1 cellular context compared by ENCODE assay signal in genomic region chr11:33700425-33701271, GRCh38.
TF ChIP-seq lines count a peak whose summit lies in the region.

A gene with protein sequence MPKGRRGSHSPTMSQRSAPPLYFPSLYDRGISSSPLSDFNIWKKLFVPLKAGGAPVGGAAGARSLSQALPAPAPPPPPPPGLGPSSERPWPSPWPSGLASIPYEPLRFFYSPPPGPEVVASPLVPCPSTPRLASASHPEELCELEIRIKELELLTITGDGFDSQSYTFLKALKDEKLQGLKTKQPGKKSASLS (minus strand): TSS chr11:33700826. CDS start chr11:33700740, 86 bp downstream.

TF ChIP-seq in H1, 55 proteins besides CTCF, POLR2A, EP300 and RAD21:
- TF ChIP-seq EGR1 (IDR thresholded peaks at IDR 0.05; ENCODE audit: borderline replicate concordance, low read depth, low read length) (peak; percentile 59; the same call in 1 of the 2 replicates), RNF2 (IDR thresholded peaks at IDR 0.05; ENCODE audit: borderline replicate concordance, low read depth, low read length, missing control alignments, poor library complexity, severe bottlenecking) (no peak), EZH2 (IDR thresholded peaks at IDR 0.05; ENCODE audit: low read depth, low read length, severe bottlenecking) (no peak), TAF1 (IDR thresholded peaks at IDR 0.05; ENCODE audit: low read depth, low read length) (peak; percentile 89), CHD2 (IDR thresholded peaks at IDR 0.05; ENCODE audit: low read length) (no peak), POU5F1 (IDR thresholded peaks at IDR 0.05; ENCODE audit: low read depth, low read length) (no peak), BACH1 (IDR thresholded peaks at IDR 0.05; ENCODE audit: low read length) (peak; percentile 29; the same call in 1 of the 2 replicates), SIN3A (conservative IDR thresholded peaks at IDR 0.05 in 1 of 2, IDR thresholded peaks at IDR 0.05 in 1 of 2; ENCODE audit: low read depth in 1 of 2, low read length in 2 of 2) (0 out of 4 replicates have a peak, but pooled peaks of 1 of the 2 experiments have one; percentile 35), NRF1 (IDR thresholded peaks at IDR 0.05; ENCODE audit: low read depth, low read length) (0 out of 2 replicates have a peak, but pooled peaks have one; percentile 13), SRF (IDR thresholded peaks at IDR 0.05; ENCODE audit: low read depth, low read length) (no peak), KDM4A (IDR thresholded peaks at IDR 0.05; ENCODE audit: low read depth, low read length, severe bottlenecking) (peak; percentile 81), TCF12 (IDR thresholded peaks at IDR 0.05; ENCODE audit: low read depth, low read length) (no peak), RBBP5 (IDR thresholded peaks at IDR 0.05; ENCODE audit: borderline replicate concordance, low read depth, low read length) (peak; percentile 85; the same call in 1 of the 2 replicates), ASH2L (IDR thresholded peaks at IDR 0.05; ENCODE audit: low read length) (peak; percentile 54), TBP (IDR thresholded peaks at IDR 0.05; ENCODE audit: low read depth, low read length) (peak; percentile 68; the same call in 1 of the 2 replicates), TAF7 (optimal IDR thresholded peaks at IDR 0.05; ENCODE audit: borderline replicate concordance, low read depth, low read length) (peak; percentile 64), CTBP2 (IDR thresholded peaks at IDR 0.05; ENCODE audit: borderline replicate concordance, insufficient read depth, insufficient read length, low read length) (no peak), BCL11A (IDR thresholded peaks at IDR 0.05; ENCODE audit: low read depth in 2 of 2, low read length in 2 of 2) (no peak), MAFK (IDR thresholded peaks at IDR 0.05; ENCODE audit: low read depth, low read length) (no peak), JUN (IDR thresholded peaks at IDR 0.05; ENCODE audit: low read depth, low read length) (no peak), POLR2AphosphoS5 (IDR thresholded peaks at IDR 0.05; ENCODE audit: low read depth, low read length) (peak; percentile 83), SP1 (IDR thresholded peaks at IDR 0.05; ENCODE audit: low read depth, low read length) (0 out of 2 replicates have a peak, but pooled peaks have one; percentile 18), JUND (IDR thresholded peaks at IDR 0.05; ENCODE audit: low read length) (no peak), CREB1 (IDR thresholded peaks at IDR 0.05) (peak; percentile 45; the same call in 1 of the 2 replicates)
- TF ChIP-seq, protein P1, sequence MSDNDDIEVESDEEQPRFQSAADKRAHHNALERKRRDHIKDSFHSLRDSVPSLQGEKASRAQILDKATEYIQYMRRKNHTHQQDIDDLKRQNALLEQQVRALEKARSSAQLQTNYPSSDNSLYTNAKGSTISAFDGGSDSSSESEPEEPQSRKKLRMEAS (IDR thresholded peaks at IDR 0.05): no peak
- TF ChIP-seq, protein P2, sequence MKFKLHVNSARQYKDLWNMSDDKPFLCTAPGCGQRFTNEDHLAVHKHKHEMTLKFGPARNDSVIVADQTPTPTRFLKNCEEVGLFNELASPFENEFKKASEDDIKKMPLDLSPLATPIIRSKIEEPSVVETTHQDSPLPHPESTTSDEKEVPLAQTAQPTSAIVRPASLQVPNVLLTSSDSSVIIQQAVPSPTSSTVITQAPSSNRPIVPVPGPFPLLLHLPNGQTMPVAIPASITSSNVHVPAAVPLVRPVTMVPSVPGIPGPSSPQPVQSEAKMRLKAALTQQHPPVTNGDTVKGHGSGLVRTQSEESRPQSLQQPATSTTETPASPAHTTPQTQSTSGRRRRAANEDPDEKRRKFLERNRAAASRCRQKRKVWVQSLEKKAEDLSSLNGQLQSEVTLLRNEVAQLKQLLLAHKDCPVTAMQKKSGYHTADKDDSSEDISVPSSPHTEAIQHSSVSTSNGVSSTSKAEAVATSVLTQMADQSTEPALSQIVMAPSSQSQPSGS (IDR thresholded peaks at IDR 0.05; ENCODE audit: low read length): 0 out of 2 replicates have a peak, but pooled peaks have one; percentile 11
